In the genomic region with DNA sequence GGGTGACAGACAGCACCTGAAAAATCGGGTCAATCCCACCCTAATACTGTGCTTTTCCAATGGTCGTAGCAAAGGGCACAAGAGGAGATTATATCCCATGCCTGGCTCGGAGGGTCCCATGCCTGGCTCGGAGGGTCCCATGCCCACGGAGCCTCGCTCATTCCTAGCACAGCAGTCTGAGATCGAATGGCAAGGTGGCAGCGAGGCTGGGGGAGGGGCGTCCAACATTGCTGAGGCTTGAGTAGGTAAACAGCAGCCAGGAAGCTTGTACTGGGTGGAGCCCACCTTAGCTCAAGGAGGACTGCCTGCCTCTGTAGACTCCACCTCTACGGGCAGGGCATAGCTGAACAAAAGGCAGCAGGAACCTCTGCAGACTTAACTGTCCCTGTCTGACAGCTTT, we compare ENCODE assay signal across 27 cellular contexts.
"Had no signal": no experiment of that assay in that cellular context is flagged by ENCODE, and none has a peak within 500 bp of the region (broad histone marks: within the 10 kb centered on the region; RNA-seq: fewer than 3 reads in every experiment).

No MANE protein-coding gene starts in this region.

- H3K9me3 ChIP-seq: ovary, psoas muscle, right lobe of liver, sigmoid colon, thoracic aorta, thyroid gland, tibial nerve, upper lobe of left lung, uterus had no signal

- H3K27me3 Mint-ChIP-seq: progenitor cell of endocrine pancreas; stimulated activated naive B cell treated with anti-CD40 and anti-IgM and Interleukin-4, amounts not matched to agents 10 μg/mL and 1 μg/mL and 100 μg/mL, for 72 hours; stimulated activated naive CD8-positive, alpha-beta T cell treated with anti-CD3 and anti-CD28 coated beads, Interleukin-15, Interleukin-2, amounts not matched to agents 100 ng/mL and 50 ng/mL, for 24 hours had no signal

- H3K36me3 Mint-ChIP-seq: neural progenitor cell; stimulated activated effector memory CD8-positive, alpha-beta T cell treated with anti-CD3 and anti-CD28 coated beads, Interleukin-12 subunit alpha, Interleukin-12 subunit beta, amount 100 ng/mL, for 72 hours; stimulated activated naive B cell treated with anti-CD40 and anti-IgM and Interleukin-4, amounts not matched to agents 10 μg/mL and 1 μg/mL and 100 μg/mL, for 72 hours had no signal

- DNase-seq: natural killer cell; occipital lobe; ovary; psoas muscle; right cardiac atrium; right lobe of liver; sigmoid colon; small intestine; stimulated activated CD4-positive, alpha-beta T cell treated with anti-CD3 and anti-CD28 coated beads, Interleukin-15, amount 100 ng/mL, for 24 hours; stimulated activated CD4-positive, alpha-beta T cell treated with anti-CD3 and anti-CD28 coated beads, Interleukin-2, amount 100 ng/mL, for 24 hours; stimulated activated CD4-positive, alpha-beta T cell treated with anti-CD3 and anti-CD28 coated beads, Interleukin-2, amount 100 ng/mL, for 48 hours; stimulated activated CD4-positive, alpha-beta T cell treated with anti-CD3 and anti-CD28 coated beads, Interleukin-4, amount 100 ng/mL, for 24 hours; stimulated activated naive B cell treated with anti-CD40 and anti-IgM and Interleukin-4, amounts not matched to agents 10 μg/mL and 1 μg/mL and 100 μg/mL, for 72 hours; stimulated activated naive CD4-positive, alpha-beta T cell treated with Interleukin-2 at 50 U/mL for 16 hours; stomach; thyroid gland; trophoblast cell; uterus had no signal

- H3K4me1 ChIP-seq: neural progenitor cell, parathyroid adenoma, psoas muscle, right lobe of liver, sigmoid colon, stomach, thyroid gland, tibial nerve, upper lobe of left lung, uterus had no signal

- H3K27ac Mint-ChIP-seq: natural killer cell; neural progenitor cell; progenitor cell of endocrine pancreas; stimulated activated effector memory CD8-positive, alpha-beta T cell treated with anti-CD3 and anti-CD28 coated beads, Interleukin-12 subunit alpha, Interleukin-12 subunit beta, amount 100 ng/mL, for 72 hours; stimulated activated naive B cell treated with anti-CD40 and anti-IgM and Interleukin-4, amounts not matched to agents 10 μg/mL and 1 μg/mL and 100 μg/mL, for 72 hours; stimulated activated naive CD8-positive, alpha-beta T cell treated with anti-CD3 and anti-CD28 coated beads, Interleukin-15, Interleukin-2, amounts not matched to agents 100 ng/mL and 50 ng/mL, for 24 hours had no signal

- H3K27ac ChIP-seq: neural progenitor cell, ovary, parathyroid adenoma, psoas muscle, right lobe of liver, sigmoid colon, stomach, thoracic aorta, thyroid gland, tibial nerve, upper lobe of left lung, uterus had no signal

- H3K4me3 ChIP-seq: neural progenitor cell, ovary, psoas muscle, right lobe of liver, sigmoid colon, stomach, thoracic aorta, thyroid gland, tibial nerve, upper lobe of left lung, uterus had no signal

- ATAC-seq: natural killer cell; psoas muscle; right cardiac atrium; right lobe of liver; stimulated activated effector memory CD8-positive, alpha-beta T cell treated with anti-CD3 and anti-CD28 coated beads, Interleukin-12 subunit alpha, Interleukin-12 subunit beta, amount 100 ng/mL, for 72 hours; stimulated activated naive B cell treated with anti-CD40 and anti-IgM and Interleukin-4, amounts not matched to agents 10 μg/mL and 1 μg/mL and 100 μg/mL, for 72 hours had no signal

- H3K4me3 Mint-ChIP-seq: natural killer cell; nephron; neural progenitor cell; stimulated activated effector memory CD8-positive, alpha-beta T cell treated with anti-CD3 and anti-CD28 coated beads, Interleukin-12 subunit alpha, Interleukin-12 subunit beta, amount 100 ng/mL, for 72 hours; stimulated activated naive B cell treated with anti-CD40 and anti-IgM and Interleukin-4, amounts not matched to agents 10 μg/mL and 1 μg/mL and 100 μg/mL, for 72 hours; stimulated activated naive CD8-positive, alpha-beta T cell treated with anti-CD3 and anti-CD28 coated beads, Interleukin-15, Interleukin-2, amounts not matched to agents 100 ng/mL and 50 ng/mL, for 24 hours had no signal

- H3K36me3 ChIP-seq: neural progenitor cell, ovary, right lobe of liver, sigmoid colon, stomach, thoracic aorta, thyroid gland, tibial nerve, upper lobe of left lung, uterus had no signal

- H3K27me3 ChIP-seq: neural progenitor cell, ovary, right lobe of liver, sigmoid colon, stomach, thyroid gland, tibial nerve, upper lobe of left lung, uterus had no signal

- H3K9ac ChIP-seq: neural progenitor cell, parathyroid adenoma had no signal

- H3K4me1 Mint-ChIP-seq: natural killer cell; nephron; neural progenitor cell; stimulated activated effector memory CD8-positive, alpha-beta T cell treated with anti-CD3 and anti-CD28 coated beads, Interleukin-12 subunit alpha, Interleukin-12 subunit beta, amount 100 ng/mL, for 72 hours; stimulated activated naive B cell treated with anti-CD40 and anti-IgM and Interleukin-4, amounts not matched to agents 10 μg/mL and 1 μg/mL and 100 μg/mL, for 72 hours had no signal
